Comparison of ENCODE assay signal across 3 cellular contexts in the genomic region with DNA sequence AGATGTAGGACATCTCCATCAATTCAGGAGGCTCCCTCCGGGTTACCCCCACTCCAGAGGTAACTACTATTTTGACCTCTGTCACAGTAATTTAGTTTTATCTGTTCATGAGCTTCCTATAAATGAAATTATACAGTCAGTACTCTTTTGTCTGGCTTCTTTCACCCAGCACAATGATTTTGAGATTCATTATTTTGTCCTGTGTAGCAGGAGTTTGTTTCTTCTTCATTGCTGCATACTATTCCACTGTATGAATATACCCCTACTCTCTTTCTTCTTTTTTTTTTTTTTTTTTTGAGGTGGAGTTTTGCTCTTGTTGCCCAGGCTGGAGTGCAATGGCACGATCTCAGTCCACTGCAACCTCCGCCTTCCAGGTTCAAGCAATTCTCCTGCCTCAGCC.
A peak's percentile ranks its signal among the peaks of the same experiment; 100 is the strongest.
TF ChIP-seq lines count a peak whose summit lies in the region.

No MANE protein-coding gene starts in this region.

TF ChIP-seq in HCT116, 20 proteins besides CTCF, POLR2A, EP300 and RAD21 (continues in another document):
- TF ChIP-seq, protein P1, sequence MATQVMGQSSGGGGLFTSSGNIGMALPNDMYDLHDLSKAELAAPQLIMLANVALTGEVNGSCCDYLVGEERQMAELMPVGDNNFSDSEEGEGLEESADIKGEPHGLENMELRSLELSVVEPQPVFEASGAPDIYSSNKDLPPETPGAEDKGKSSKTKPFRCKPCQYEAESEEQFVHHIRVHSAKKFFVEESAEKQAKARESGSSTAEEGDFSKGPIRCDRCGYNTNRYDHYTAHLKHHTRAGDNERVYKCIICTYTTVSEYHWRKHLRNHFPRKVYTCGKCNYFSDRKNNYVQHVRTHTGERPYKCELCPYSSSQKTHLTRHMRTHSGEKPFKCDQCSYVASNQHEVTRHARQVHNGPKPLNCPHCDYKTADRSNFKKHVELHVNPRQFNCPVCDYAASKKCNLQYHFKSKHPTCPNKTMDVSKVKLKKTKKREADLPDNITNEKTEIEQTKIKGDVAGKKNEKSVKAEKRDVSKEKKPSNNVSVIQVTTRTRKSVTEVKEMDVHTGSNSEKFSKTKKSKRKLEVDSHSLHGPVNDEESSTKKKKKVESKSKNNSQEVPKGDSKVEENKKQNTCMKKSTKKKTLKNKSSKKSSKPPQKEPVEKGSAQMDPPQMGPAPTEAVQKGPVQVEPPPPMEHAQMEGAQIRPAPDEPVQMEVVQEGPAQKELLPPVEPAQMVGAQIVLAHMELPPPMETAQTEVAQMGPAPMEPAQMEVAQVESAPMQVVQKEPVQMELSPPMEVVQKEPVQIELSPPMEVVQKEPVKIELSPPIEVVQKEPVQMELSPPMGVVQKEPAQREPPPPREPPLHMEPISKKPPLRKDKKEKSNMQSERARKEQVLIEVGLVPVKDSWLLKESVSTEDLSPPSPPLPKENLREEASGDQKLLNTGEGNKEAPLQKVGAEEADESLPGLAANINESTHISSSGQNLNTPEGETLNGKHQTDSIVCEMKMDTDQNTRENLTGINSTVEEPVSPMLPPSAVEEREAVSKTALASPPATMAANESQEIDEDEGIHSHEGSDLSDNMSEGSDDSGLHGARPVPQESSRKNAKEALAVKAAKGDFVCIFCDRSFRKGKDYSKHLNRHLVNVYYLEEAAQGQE (IDR thresholded peaks at IDR 0.05; ENCODE audit: low read depth): no peak
- TF ChIP-seq POLR2AphosphoS5 (IDR thresholded peaks at IDR 0.05; ENCODE audit: low read depth, low read length) (no peak), CEBPB (IDR thresholded peaks at IDR 0.05; ENCODE audit: low read depth) (no peak), SRF (IDR thresholded peaks at IDR 0.05; ENCODE audit: low read depth) (no peak), ZNF274 (IDR thresholded peaks at IDR 0.05; ENCODE audit: low read depth, low read length) (no peak), EZH2 (IDR thresholded peaks at IDR 0.05) (no peak), TCF7L2 (IDR thresholded peaks at IDR 0.05; ENCODE audit: borderline replicate concordance, extremely low read depth, insufficient read depth, insufficient read length) (no peak), FOSL1 (IDR thresholded peaks at IDR 0.05; ENCODE audit: low read depth) (no peak), YY1 (IDR thresholded peaks at IDR 0.05; ENCODE audit: extremely low read depth, insufficient replicate concordance, low read depth, low read length) (no peak), JUND (IDR thresholded peaks at IDR 0.05) (no peak), EZH2phosphoT487 (IDR thresholded peaks at IDR 0.05; ENCODE audit: borderline replicate concordance) (no peak), CBX3 (IDR thresholded peaks at IDR 0.05; ENCODE audit: low read depth) (no peak)
- TF ChIP-seq, protein P2, sequence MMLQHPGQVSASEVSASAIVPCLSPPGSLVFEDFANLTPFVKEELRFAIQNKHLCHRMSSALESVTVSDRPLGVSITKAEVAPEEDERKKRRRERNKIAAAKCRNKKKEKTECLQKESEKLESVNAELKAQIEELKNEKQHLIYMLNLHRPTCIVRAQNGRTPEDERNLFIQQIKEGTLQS (IDR thresholded peaks at IDR 0.05): no peak
- TF ChIP-seq, protein P3, sequence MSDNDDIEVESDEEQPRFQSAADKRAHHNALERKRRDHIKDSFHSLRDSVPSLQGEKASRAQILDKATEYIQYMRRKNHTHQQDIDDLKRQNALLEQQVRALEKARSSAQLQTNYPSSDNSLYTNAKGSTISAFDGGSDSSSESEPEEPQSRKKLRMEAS (IDR thresholded peaks at IDR 0.05): no peak
- TF ChIP-seq, protein P4, sequence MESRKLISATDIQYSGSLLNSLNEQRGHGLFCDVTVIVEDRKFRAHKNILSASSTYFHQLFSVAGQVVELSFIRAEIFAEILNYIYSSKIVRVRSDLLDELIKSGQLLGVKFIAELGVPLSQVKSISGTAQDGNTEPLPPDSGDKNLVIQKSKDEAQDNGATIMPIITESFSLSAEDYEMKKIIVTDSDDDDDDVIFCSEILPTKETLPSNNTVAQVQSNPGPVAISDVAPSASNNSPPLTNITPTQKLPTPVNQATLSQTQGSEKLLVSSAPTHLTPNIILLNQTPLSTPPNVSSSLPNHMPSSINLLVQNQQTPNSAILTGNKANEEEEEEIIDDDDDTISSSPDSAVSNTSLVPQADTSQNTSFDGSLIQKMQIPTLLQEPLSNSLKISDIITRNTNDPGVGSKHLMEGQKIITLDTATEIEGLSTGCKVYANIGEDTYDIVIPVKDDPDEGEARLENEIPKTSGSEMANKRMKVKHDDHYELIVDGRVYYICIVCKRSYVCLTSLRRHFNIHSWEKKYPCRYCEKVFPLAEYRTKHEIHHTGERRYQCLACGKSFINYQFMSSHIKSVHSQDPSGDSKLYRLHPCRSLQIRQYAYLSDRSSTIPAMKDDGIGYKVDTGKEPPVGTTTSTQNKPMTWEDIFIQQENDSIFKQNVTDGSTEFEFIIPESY (IDR thresholded peaks at IDR 0.05; ENCODE audit: extremely low read depth, insufficient replicate concordance, low read length): no peak

TF ChIP-seq in HepG2, 621 proteins besides CTCF, POLR2A, EP300 and RAD21:
- TF ChIP-seq ZFX (CRISPR knock-in tag; IDR thresholded peaks at IDR 0.05; ENCODE audit: low read depth): no peak
- TF ChIP-seq PTBP1 (IDR thresholded peaks at IDR 0.05; ENCODE audit: low read depth, low read length, poor library complexity, severe bottlenecking): no peak
- TF ChIP-seq, protein P5, sequence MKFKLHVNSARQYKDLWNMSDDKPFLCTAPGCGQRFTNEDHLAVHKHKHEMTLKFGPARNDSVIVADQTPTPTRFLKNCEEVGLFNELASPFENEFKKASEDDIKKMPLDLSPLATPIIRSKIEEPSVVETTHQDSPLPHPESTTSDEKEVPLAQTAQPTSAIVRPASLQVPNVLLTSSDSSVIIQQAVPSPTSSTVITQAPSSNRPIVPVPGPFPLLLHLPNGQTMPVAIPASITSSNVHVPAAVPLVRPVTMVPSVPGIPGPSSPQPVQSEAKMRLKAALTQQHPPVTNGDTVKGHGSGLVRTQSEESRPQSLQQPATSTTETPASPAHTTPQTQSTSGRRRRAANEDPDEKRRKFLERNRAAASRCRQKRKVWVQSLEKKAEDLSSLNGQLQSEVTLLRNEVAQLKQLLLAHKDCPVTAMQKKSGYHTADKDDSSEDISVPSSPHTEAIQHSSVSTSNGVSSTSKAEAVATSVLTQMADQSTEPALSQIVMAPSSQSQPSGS (CRISPR knock-in tag; IDR thresholded peaks at IDR 0.05): 0 out of 2 replicates have a peak, but pooled peaks have one; percentile 1
- no peak for TF ChIP-seq ZNF441 (CRISPR knock-in tag; IDR thresholded peaks at IDR 0.05; ENCODE audit: borderline replicate concordance)
- 0 out of 2 replicates have a peak, but pooled peaks have one; percentile 16 for TF ChIP-seq KDM1A (CRISPR knock-in tag; IDR thresholded peaks at IDR 0.05)
- TF ChIP-seq, protein P6, sequence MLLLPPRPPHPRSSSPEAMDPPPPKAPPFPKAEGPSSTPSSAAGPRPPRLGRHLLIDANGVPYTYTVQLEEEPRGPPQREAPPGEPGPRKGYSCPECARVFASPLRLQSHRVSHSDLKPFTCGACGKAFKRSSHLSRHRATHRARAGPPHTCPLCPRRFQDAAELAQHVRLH (CRISPR knock-in tag; IDR thresholded peaks at IDR 0.05; ENCODE audit: borderline replicate concordance, low read depth): 0 out of 2 replicates have a peak, but pooled peaks have one; percentile 2

TF ChIP-seq in WTC11, 78 proteins besides CTCF, POLR2A, EP300 and RAD21:
- TF ChIP-seq MYBL2 (CRISPR knock-in tag; IDR thresholded peaks at IDR 0.05): no peak
- TF ChIP-seq, protein P7, sequence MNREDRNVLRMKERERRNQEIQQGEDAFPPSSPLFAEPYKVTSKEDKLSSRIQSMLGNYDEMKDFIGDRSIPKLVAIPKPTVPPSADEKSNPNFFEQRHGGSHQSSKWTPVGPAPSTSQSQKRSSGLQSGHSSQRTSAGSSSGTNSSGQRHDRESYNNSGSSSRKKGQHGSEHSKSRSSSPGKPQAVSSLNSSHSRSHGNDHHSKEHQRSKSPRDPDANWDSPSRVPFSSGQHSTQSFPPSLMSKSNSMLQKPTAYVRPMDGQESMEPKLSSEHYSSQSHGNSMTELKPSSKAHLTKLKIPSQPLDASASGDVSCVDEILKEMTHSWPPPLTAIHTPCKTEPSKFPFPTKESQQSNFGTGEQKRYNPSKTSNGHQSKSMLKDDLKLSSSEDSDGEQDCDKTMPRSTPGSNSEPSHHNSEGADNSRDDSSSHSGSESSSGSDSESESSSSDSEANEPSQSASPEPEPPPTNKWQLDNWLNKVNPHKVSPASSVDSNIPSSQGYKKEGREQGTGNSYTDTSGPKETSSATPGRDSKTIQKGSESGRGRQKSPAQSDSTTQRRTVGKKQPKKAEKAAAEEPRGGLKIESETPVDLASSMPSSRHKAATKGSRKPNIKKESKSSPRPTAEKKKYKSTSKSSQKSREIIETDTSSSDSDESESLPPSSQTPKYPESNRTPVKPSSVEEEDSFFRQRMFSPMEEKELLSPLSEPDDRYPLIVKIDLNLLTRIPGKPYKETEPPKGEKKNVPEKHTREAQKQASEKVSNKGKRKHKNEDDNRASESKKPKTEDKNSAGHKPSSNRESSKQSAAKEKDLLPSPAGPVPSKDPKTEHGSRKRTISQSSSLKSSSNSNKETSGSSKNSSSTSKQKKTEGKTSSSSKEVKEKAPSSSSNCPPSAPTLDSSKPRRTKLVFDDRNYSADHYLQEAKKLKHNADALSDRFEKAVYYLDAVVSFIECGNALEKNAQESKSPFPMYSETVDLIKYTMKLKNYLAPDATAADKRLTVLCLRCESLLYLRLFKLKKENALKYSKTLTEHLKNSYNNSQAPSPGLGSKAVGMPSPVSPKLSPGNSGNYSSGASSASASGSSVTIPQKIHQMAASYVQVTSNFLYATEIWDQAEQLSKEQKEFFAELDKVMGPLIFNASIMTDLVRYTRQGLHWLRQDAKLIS (CRISPR knock-in tag; IDR thresholded peaks at IDR 0.05; ENCODE audit: borderline replicate concordance): no peak
- TF ChIP-seq CBFB (CRISPR knock-in tag; IDR thresholded peaks at IDR 0.05; ENCODE audit: low read depth): no peak
- TF ChIP-seq, protein P3 (CRISPR knock-in tag; IDR thresholded peaks at IDR 0.05): no peak
- TF ChIP-seq, protein P5 (CRISPR knock-in tag; IDR thresholded peaks at IDR 0.05; ENCODE audit: borderline replicate concordance, low read depth): no peak
- TF ChIP-seq, protein P8, sequence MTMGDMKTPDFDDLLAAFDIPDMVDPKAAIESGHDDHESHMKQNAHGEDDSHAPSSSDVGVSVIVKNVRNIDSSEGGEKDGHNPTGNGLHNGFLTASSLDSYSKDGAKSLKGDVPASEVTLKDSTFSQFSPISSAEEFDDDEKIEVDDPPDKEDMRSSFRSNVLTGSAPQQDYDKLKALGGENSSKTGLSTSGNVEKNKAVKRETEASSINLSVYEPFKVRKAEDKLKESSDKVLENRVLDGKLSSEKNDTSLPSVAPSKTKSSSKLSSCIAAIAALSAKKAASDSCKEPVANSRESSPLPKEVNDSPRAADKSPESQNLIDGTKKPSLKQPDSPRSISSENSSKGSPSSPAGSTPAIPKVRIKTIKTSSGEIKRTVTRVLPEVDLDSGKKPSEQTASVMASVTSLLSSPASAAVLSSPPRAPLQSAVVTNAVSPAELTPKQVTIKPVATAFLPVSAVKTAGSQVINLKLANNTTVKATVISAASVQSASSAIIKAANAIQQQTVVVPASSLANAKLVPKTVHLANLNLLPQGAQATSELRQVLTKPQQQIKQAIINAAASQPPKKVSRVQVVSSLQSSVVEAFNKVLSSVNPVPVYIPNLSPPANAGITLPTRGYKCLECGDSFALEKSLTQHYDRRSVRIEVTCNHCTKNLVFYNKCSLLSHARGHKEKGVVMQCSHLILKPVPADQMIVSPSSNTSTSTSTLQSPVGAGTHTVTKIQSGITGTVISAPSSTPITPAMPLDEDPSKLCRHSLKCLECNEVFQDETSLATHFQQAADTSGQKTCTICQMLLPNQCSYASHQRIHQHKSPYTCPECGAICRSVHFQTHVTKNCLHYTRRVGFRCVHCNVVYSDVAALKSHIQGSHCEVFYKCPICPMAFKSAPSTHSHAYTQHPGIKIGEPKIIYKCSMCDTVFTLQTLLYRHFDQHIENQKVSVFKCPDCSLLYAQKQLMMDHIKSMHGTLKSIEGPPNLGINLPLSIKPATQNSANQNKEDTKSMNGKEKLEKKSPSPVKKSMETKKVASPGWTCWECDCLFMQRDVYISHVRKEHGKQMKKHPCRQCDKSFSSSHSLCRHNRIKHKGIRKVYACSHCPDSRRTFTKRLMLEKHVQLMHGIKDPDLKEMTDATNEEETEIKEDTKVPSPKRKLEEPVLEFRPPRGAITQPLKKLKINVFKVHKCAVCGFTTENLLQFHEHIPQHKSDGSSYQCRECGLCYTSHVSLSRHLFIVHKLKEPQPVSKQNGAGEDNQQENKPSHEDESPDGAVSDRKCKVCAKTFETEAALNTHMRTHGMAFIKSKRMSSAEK (CRISPR knock-in tag; IDR thresholded peaks at IDR 0.05; ENCODE audit: borderline replicate concordance): no peak
- TF ChIP-seq HMGA2 (CRISPR knock-in tag; IDR thresholded peaks at IDR 0.05): no peak
- TF ChIP-seq OVOL2 (CRISPR knock-in tag; IDR thresholded peaks at IDR 0.05; ENCODE audit: borderline replicate concordance): no peak
- no peak for TF ChIP-seq CREM (CRISPR knock-in tag; IDR thresholded peaks at IDR 0.05)
- TF ChIP-seq NFATC4 (CRISPR knock-in tag; IDR thresholded peaks at IDR 0.05): no peak
- TF ChIP-seq NR2C2 (CRISPR knock-in tag; IDR thresholded peaks at IDR 0.05): no peak
- TF ChIP-seq, protein P9, sequence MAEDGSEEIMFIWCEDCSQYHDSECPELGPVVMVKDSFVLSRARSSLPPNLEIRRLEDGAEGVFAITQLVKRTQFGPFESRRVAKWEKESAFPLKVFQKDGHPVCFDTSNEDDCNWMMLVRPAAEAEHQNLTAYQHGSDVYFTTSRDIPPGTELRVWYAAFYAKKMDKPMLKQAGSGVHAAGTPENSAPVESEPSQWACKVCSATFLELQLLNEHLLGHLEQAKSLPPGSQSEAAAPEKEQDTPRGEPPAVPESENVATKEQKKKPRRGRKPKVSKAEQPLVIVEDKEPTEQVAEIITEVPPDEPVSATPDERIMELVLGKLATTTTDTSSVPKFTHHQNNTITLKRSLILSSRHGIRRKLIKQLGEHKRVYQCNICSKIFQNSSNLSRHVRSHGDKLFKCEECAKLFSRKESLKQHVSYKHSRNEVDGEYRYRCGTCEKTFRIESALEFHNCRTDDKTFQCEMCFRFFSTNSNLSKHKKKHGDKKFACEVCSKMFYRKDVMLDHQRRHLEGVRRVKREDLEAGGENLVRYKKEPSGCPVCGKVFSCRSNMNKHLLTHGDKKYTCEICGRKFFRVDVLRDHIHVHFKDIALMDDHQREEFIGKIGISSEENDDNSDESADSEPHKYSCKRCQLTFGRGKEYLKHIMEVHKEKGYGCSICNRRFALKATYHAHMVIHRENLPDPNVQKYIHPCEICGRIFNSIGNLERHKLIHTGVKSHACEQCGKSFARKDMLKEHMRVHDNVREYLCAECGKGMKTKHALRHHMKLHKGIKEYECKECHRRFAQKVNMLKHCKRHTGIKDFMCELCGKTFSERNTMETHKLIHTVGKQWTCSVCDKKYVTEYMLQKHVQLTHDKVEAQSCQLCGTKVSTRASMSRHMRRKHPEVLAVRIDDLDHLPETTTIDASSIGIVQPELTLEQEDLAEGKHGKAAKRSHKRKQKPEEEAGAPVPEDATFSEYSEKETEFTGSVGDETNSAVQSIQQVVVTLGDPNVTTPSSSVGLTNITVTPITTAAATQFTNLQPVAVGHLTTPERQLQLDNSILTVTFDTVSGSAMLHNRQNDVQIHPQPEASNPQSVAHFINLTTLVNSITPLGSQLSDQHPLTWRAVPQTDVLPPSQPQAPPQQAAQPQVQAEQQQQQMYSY (CRISPR knock-in tag; IDR thresholded peaks at IDR 0.05): no peak
- no peak for TF ChIP-seq JAZF1 (CRISPR knock-in tag; IDR thresholded peaks at IDR 0.05)
